Comparison of ENCODE assay signal across 17 cellular contexts in genomic region chr5:30981576-30981975, GRCh38.
DNase-seq lines count a peak whose midpoint lies in the region; ATAC-seq and TF ChIP-seq lines count a peak whose summit lies in the region.
"Had no signal": no experiment of that assay in that cellular context is flagged by ENCODE, and none has a peak within 500 bp of the region (broad histone marks: within the 10 kb centered on the region; RNA-seq: fewer than 3 reads in every experiment).

No MANE protein-coding gene starts in this region.

- no peaks in the 10 kb centered on the region for H3K9me3 ChIP-seq in GM23248 (ENCODE audit: low read depth)
- no peaks in the 10 kb centered on the region for H3K9me3 ChIP-seq in A673 (ENCODE audit: low read depth, low read length, poor library complexity, severe bottlenecking)
- H3K9me3 ChIP-seq: BLaER1, Caco-2 had no signal

- H3K9ac ChIP-seq in GM23248: no peak overlapping the region
- H3K9ac ChIP-seq: BLaER1 had no signal

- peak; percentile 14 for DNase-seq in GM23248
- peak; percentile 18 for DNase-seq in amniotic epithelial cell (ENCODE audit: low read depth)
- peak; percentile 27 for DNase-seq in astrocyte of the spinal cord (ENCODE audit: low read depth, low spot score)
- DNase-seq in fibroblast of pulmonary artery (ENCODE audit: low read depth): peak; percentile 17
- no peak for DNase-seq in A673 (ENCODE audit: low spot score)
- no peak for DNase-seq in NCI-H1092 treated with DMSO at 0.1 percent for 48 hours (lab: John Stamatoyannopoulos, UW)
- DNase-seq in GM20000 (ENCODE audit: low spot score): no peak
- no peak for DNase-seq in foreskin keratinocyte
- DNase-seq: AML-193; Caco-2; CD8-positive, alpha-beta memory T cell; DMS53; GF-D8; H7 had no signal

- no peaks in the 10 kb centered on the region for H3F3A ChIP-seq in GM23248 (ENCODE audit: insufficient read depth)

- H3K36me3 ChIP-seq in GM23248 (ENCODE audit: low read depth) (no peaks in the 10 kb centered on the region), A673 (ENCODE audit: insufficient read depth, low read length, poor library complexity, severe bottlenecking) (no peaks in the 10 kb centered on the region)
- H3K36me3 ChIP-seq: BLaER1 had no signal

- intact Hi-C loops in A673 (cut with micrococcal nuclease; ENCODE audit: unreplicated experiment): no loop called here

- CTCF ChIA-PET in A673 (lab: Charles Lee): interaction anchor here (0.7 kb wide), 1 partner anchor 40 kb away, joined by 7 read pairs; no protein-coding TSS in a partner anchor

- H3K79me2 ChIP-seq in GM23248 (ENCODE audit: insufficient read depth): no peaks in the 10 kb centered on the region

- H3K4me1 ChIP-seq in GM23248 (ENCODE audit: insufficient read depth) (no peaks in the 10 kb centered on the region), A673 (ENCODE audit: insufficient read depth, low read length, poor library complexity, severe bottlenecking) (no peaks in the 10 kb centered on the region), foreskin keratinocyte (no peaks in the 10 kb centered on the region)
- H3K4me1 ChIP-seq: BLaER1, Caco-2 had no signal

- POLR2A ChIA-PET in A673 (lab: Charles Lee; ENCODE audit: low non-redundant PET): no interaction called here

- H3K4me3 ChIP-seq in GM23248 (no peak overlapping the region), astrocyte of the spinal cord (ENCODE audit: low read depth, low read length) (no peak overlapping the region), fibroblast of pulmonary artery (replicated peaks; ENCODE audit: low read depth, low read length) (no peak overlapping the region), A673 (ENCODE audit: low read depth, low read length, poor library complexity, severe bottlenecking) (no peak overlapping the region)
- H3K4me3 ChIP-seq: BLaER1, GM23338 had no signal

- no peak for TF ChIP-seq CTCF in astrocyte of the spinal cord (IDR thresholded peaks at IDR 0.05; ENCODE audit: low read depth, low read length)
- TF ChIP-seq CTCF in fibroblast of pulmonary artery (IDR thresholded peaks at IDR 0.05; ENCODE audit: low read length, missing control alignments): no peak
- no peak for TF ChIP-seq CTCF in A673 (conservative IDR thresholded peaks at IDR 0.05; ENCODE audit: low read depth, low read length)
- no peak for TF ChIP-seq CTCF in GM20000 (IDR thresholded peaks at IDR 0.05; ENCODE audit: extremely low read depth, missing control alignments)
- TF ChIP-seq CTCF in foreskin keratinocyte (conservative IDR thresholded peaks at IDR 0.05): no peak

- in situ Hi-C loops in GM23248 (cut with MboI) (no loop called here), astrocyte of the spinal cord (cut with HindIII; ENCODE audit: low sequenced_read_pairs) (no loop called here)

- no peak for ATAC-seq in foreskin keratinocyte
- ATAC-seq: GM23338 had no signal

- H3K27ac ChIP-seq in GM23248 (no peak overlapping the region), A673 (ENCODE audit: low read depth, low read length, poor library complexity, severe bottlenecking) (no peak overlapping the region), foreskin keratinocyte (no peak overlapping the region)
- H3K27ac ChIP-seq: 22Rv1, BLaER1 had no signal

- no peaks in the 10 kb centered on the region for H4K20me1 ChIP-seq in GM23248 (ENCODE audit: insufficient read depth)
- H4K20me1 ChIP-seq: BLaER1 had no signal

- H3K9me2 ChIP-seq in GM23248 (ENCODE audit: insufficient read depth): no peaks in the 10 kb centered on the region

- H2AFZ ChIP-seq in GM23248: no peak overlapping the region
- H2AFZ ChIP-seq: GM23338 had no signal

- H3K4me2 ChIP-seq in GM23248 (ENCODE audit: unreplicated experiment): no peak overlapping the region
- H3K4me2 ChIP-seq: BLaER1, GM23338 had no signal

- no TSS peak for BruUV-seq in A673 (replicated peaks; lab: Mats Ljungman, UMichigan)

- H3K27me3 ChIP-seq in GM23248 (replicated peaks; ENCODE audit: insufficient read depth): no peaks in the 10 kb centered on the region; the same call in 1 of the 2 replicates
- H3K27me3 ChIP-seq in A673 (replicated peaks; ENCODE audit: insufficient read depth, low read depth, low read length, poor library complexity): no peaks in the 10 kb centered on the region
- no peaks in the 10 kb centered on the region for H3K27me3 ChIP-seq in foreskin keratinocyte
- H3K27me3 ChIP-seq: BLaER1 had no signal

Comparison
In these comparisons a context has a peak if more than half of its experiments do, and no peak if none do; other contexts are left out.
1. DNase-seq: peak in GM23248 (single experiment), amniotic epithelial cell (single experiment), astrocyte of the spinal cord (single experiment) and fibroblast of pulmonary artery (single experiment); none in A673 (single experiment), NCI-H1092 treated with DMSO at 0.1 percent for 48 hours (single experiment), GM20000 (single experiment) and foreskin keratinocyte (0 of 2).